Comparison of ENCODE assay signal across 27 cellular contexts in the genomic region with DNA sequence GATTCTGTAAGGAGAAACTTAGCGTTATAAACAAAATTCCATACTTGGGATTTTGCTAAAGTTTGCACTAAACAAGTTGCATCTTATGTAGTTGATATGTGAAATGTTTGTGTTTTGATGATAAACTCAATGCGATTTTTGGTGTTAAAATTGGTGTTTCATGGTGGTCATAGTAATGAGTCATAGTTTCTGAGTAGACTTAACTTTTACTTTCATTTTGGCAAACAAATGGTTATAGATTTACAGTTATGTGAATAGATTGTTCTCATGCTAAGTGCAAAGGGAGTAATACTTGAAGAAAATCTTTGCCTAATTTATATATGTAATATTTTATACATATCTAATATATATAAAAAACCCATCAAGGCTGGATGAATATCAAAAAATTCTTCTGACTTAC.
"Had no signal": no experiment of that assay in that cellular context is flagged by ENCODE, and none has a peak within 500 bp of the region (broad histone marks: within the 10 kb centered on the region; RNA-seq: fewer than 3 reads in every experiment).

No MANE protein-coding gene starts in this region.

- ATAC-seq: naive thymus-derived CD8-positive, alpha-beta T cell; natural killer cell treated with Interleukin-12 subunit alpha and Interleukin-12 subunit beta and Interleukin-15 and Interleukin-18, amount 100 ng/mL, for 72 hours; pancreas; psoas muscle; right cardiac atrium; right lobe of liver; stimulated activated memory B cell treated with anti-CD40 and anti-IgM and Interleukin-4, amounts not matched to agents 10 μg/mL and 1 μg/mL and 100 μg/mL, for 72 hours; stimulated activated naive CD8-positive, alpha-beta T cell treated with anti-CD3 and anti-CD28 coated beads, Interleukin-15, amount 100 ng/mL, for 72 hours; stimulated activated naive CD8-positive, alpha-beta T cell treated with anti-CD3 and anti-CD28 coated beads, Interleukin-15, Interleukin-2, amounts not matched to agents 100 U/mL and 50 U/mL, for 24 hours; upper lobe of right lung had no signal

- H3K4me3 Mint-ChIP-seq: naive thymus-derived CD8-positive, alpha-beta T cell; natural killer cell treated with Interleukin-12 subunit alpha and Interleukin-12 subunit beta and Interleukin-15 and Interleukin-18, amount 100 ng/mL, for 72 hours; nephron progenitor cell; neural crest cell; stimulated activated memory B cell treated with anti-CD40 and anti-IgM and Interleukin-4, amounts not matched to agents 10 μg/mL and 1 μg/mL and 100 μg/mL, for 72 hours; stimulated activated naive CD8-positive, alpha-beta T cell treated with anti-CD3 and anti-CD28 coated beads, Interleukin-15, amount 100 ng/mL, for 72 hours; type B pancreatic cell had no signal

- H3K9me3 Mint-ChIP-seq: nephron progenitor cell, neural crest cell, type B pancreatic cell had no signal

- H3K4me1 Mint-ChIP-seq: naive thymus-derived CD8-positive, alpha-beta T cell; nephron progenitor cell; stimulated activated memory B cell treated with anti-CD40 and anti-IgM and Interleukin-4, amounts not matched to agents 10 μg/mL and 1 μg/mL and 100 μg/mL, for 72 hours; stimulated activated naive CD8-positive, alpha-beta T cell treated with anti-CD3 and anti-CD28 coated beads, Interleukin-15, amount 100 ng/mL, for 72 hours had no signal

- DNase-seq: naive thymus-derived CD8-positive, alpha-beta T cell; nephron progenitor cell; nucleus accumbens; pancreas; psoas muscle; right cardiac atrium; right lobe of liver; sigmoid colon; small intestine; stimulated activated CD4-positive, alpha-beta T cell treated with anti-CD3 and anti-CD28 coated beads, Interleukin-15, amount 100 ng/mL, for 24 hours; stimulated activated CD4-positive, alpha-beta T cell treated with anti-CD3 and anti-CD28 coated beads, Interleukin-2, amount 100 ng/mL, for 24 hours; stimulated activated CD4-positive, alpha-beta T cell treated with anti-CD3 and anti-CD28 coated beads, Interleukin-2, amount 100 ng/mL, for 48 hours; stimulated activated CD4-positive, alpha-beta T cell treated with anti-CD3 and anti-CD28 coated beads, Interleukin-4, amount 100 ng/mL, for 4 hours; stimulated activated CD8-positive, alpha-beta memory T cell treated with anti-CD3 and anti-CD28 coated beads, Interleukin-4, amount 100 ng/mL, for 48 hours; stimulated activated naive CD4-positive, alpha-beta T cell; stimulated activated naive CD8-positive, alpha-beta T cell treated with anti-CD3 and anti-CD28 coated beads, Interleukin-15, amount 100 ng/mL, for 72 hours; stimulated activated naive CD8-positive, alpha-beta T cell treated with anti-CD3 and anti-CD28 coated beads, Interleukin-15, Interleukin-2, amounts not matched to agents 100 U/mL and 50 U/mL, for 24 hours; substantia nigra; testis; tibial artery; transverse colon; upper lobe of right lung; uterus had no signal

- H3K27ac Mint-ChIP-seq: naive thymus-derived CD8-positive, alpha-beta T cell; natural killer cell treated with Interleukin-12 subunit alpha and Interleukin-12 subunit beta and Interleukin-15 and Interleukin-18, amount 100 ng/mL, for 72 hours; nephron progenitor cell; stimulated activated memory B cell treated with anti-CD40 and anti-IgM and Interleukin-4, amounts not matched to agents 10 μg/mL and 1 μg/mL and 100 μg/mL, for 72 hours; stimulated activated naive CD8-positive, alpha-beta T cell treated with anti-CD3 and anti-CD28 coated beads, Interleukin-15, amount 100 ng/mL, for 72 hours; type B pancreatic cell had no signal

- H3K27me3 Mint-ChIP-seq: naive thymus-derived CD8-positive, alpha-beta T cell; natural killer cell treated with Interleukin-12 subunit alpha and Interleukin-12 subunit beta and Interleukin-15 and Interleukin-18, amount 100 ng/mL, for 72 hours; stimulated activated memory B cell treated with anti-CD40 and anti-IgM and Interleukin-4, amounts not matched to agents 10 μg/mL and 1 μg/mL and 100 μg/mL, for 72 hours; stimulated activated naive CD8-positive, alpha-beta T cell treated with anti-CD3 and anti-CD28 coated beads, Interleukin-15, amount 100 ng/mL, for 72 hours; type B pancreatic cell had no signal

- H3K36me3 Mint-ChIP-seq: naive thymus-derived CD8-positive, alpha-beta T cell; natural killer cell treated with Interleukin-12 subunit alpha and Interleukin-12 subunit beta and Interleukin-15 and Interleukin-18, amount 100 ng/mL, for 72 hours; stimulated activated memory B cell treated with anti-CD40 and anti-IgM and Interleukin-4, amounts not matched to agents 10 μg/mL and 1 μg/mL and 100 μg/mL, for 72 hours; type B pancreatic cell had no signal
